Comparison of ENCODE assay signal across 21 cellular contexts in genomic region chr15:36465304-36465703, GRCh38.
"Had no signal": no experiment of that assay in that cellular context is flagged by ENCODE, and none has a peak within 500 bp of the region (broad histone marks: within the 10 kb centered on the region; RNA-seq: fewer than 3 reads in every experiment).

No MANE protein-coding gene starts in this region.

- H3K36me3 ChIP-seq: esophagus muscularis mucosa, gastroesophageal sphincter, left ventricle myocardium inferior, prostate gland, right lobe of liver, suprapubic skin, thyroid gland, uterus had no signal

- H3K4me3 ChIP-seq: esophagus muscularis mucosa, gastroesophageal sphincter, left ventricle myocardium inferior, lung, prostate gland, right lobe of liver, suprapubic skin, thyroid gland, uterus had no signal

- H3K27ac ChIP-seq: epithelial cell of prostate, esophagus muscularis mucosa, gastroesophageal sphincter, left ventricle myocardium inferior, parathyroid adenoma, prostate gland, right lobe of liver, suprapubic skin, thyroid gland, uterus had no signal

- H3K4me1 ChIP-seq: left ventricle myocardium inferior, parathyroid adenoma, prostate gland, right lobe of liver, suprapubic skin, thyroid gland, uterus had no signal

- H3K9ac ChIP-seq: parathyroid adenoma had no signal

- H3K27me3 ChIP-seq: esophagus muscularis mucosa, gastroesophageal sphincter, right lobe of liver, suprapubic skin, thyroid gland, uterus had no signal

- DNase-seq: effector memory CD8-positive, alpha-beta T cell; glutamatergic neuron; left ventricle myocardium inferior; mesenchymal stem cell; naive thymus-derived CD4-positive, alpha-beta T cell; nephron progenitor cell; retina; right lobe of liver; stimulated activated CD4-positive, alpha-beta T cell treated with anti-CD3 and anti-CD28 coated beads, Interleukin-4, amount 100 ng/mL, for 1 hour; stimulated activated CD8-positive, alpha-beta memory T cell treated with anti-CD3 and anti-CD28 coated beads, Interleukin-4, amount 100 ng/mL, for 48 hours; stimulated activated naive CD8-positive, alpha-beta T cell treated with anti-CD3 and anti-CD28 coated beads, Interleukin-15, Interleukin-2, amounts not matched to agents 100 U/mL and 50 U/mL, for 24 hours; thyroid gland; uterus had no signal

- ATAC-seq: effector memory CD8-positive, alpha-beta T cell; gastroesophageal sphincter; naive thymus-derived CD4-positive, alpha-beta T cell; right lobe of liver; stimulated activated effector memory CD8-positive, alpha-beta T cell treated with anti-CD3 and anti-CD28 coated beads, Interleukin-12 subunit alpha, Interleukin-12 subunit beta, amount 100 ng/mL, for 72 hours; stimulated activated naive CD8-positive, alpha-beta T cell treated with anti-CD3 and anti-CD28 coated beads, Interleukin-15, Interleukin-2, amounts not matched to agents 100 U/mL and 50 U/mL, for 24 hours had no signal

- H3K9me3 ChIP-seq: gastroesophageal sphincter, prostate gland, right lobe of liver, thyroid gland, uterus had no signal
